2 cellular contexts compared by ENCODE assay signal in the genomic region with DNA sequence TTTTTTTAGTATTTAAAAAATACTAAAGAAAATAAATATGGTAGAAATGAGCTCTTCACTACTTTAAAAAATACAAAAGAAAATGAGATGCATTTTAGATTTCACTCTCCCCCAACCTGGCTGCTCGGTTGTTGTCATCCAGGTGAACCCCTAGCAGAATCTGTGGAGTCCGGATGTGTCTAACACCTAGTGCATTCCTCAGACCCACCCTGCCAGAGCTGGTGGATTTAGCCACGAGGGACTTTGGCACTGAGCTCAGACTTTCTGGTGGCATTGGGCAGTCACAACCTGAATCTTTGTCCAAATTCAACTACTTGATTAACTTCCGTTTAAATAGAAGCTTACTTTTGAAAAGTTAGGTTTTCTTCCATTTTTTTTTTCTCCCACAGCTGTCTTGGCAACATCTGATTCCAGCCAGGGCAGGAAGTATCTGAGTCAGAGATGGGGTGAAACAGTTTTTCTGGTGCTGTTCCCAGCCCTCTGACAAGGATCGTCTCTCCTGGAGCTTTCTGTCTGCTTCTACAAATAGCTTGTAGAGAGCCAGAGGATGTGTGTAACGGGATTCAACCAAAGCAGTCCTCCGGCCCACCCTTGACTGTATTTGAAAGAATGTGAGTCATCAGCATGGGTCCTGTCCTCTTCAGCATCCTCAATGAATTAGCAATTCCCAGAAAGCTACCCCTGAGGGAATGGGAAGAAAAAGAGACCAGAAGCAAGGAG.
TF ChIP-seq lines count a peak whose summit lies in the region.

No MANE protein-coding gene starts in this region.

TF ChIP-seq in IMR-90, 13 proteins besides CTCF, POLR2A, EP300 and RAD21:
- no peak for TF ChIP-seq MAFK (IDR thresholded peaks at IDR 0.05; ENCODE audit: low read depth, low read length)
- no peak for TF ChIP-seq BHLHE40 (IDR thresholded peaks at IDR 0.05; ENCODE audit: low read depth, low read length)
- no peak for TF ChIP-seq NFE2L2 (IDR thresholded peaks at IDR 0.05; ENCODE audit: low read depth, low read length)
- no peak for TF ChIP-seq ELK1 (IDR thresholded peaks at IDR 0.05; ENCODE audit: borderline replicate concordance, low read depth, low read length)
- TF ChIP-seq CHD1 (IDR thresholded peaks at IDR 0.05; ENCODE audit: low read depth, low read length): no peak
- TF ChIP-seq MXI1 (IDR thresholded peaks at IDR 0.05; ENCODE audit: borderline replicate concordance, low read depth, low read length): no peak
- TF ChIP-seq RFX5 (IDR thresholded peaks at IDR 0.05; ENCODE audit: low read depth, low read length): no peak

TF ChIP-seq in H1, 55 proteins besides CTCF, POLR2A, EP300 and RAD21:
- TF ChIP-seq KDM4A (IDR thresholded peaks at IDR 0.05; ENCODE audit: low read depth, low read length, severe bottlenecking): no peak
- TF ChIP-seq E2F6 (IDR thresholded peaks at IDR 0.05): no peak
- TF ChIP-seq BACH1 (IDR thresholded peaks at IDR 0.05; ENCODE audit: low read length): no peak
- no peak for TF ChIP-seq CBX5 (IDR thresholded peaks at IDR 0.05; ENCODE audit: low read depth, low read length)
- TF ChIP-seq KDM5A (IDR thresholded peaks at IDR 0.05; ENCODE audit: low read length): no peak
- no peak for TF ChIP-seq SAP30 (IDR thresholded peaks at IDR 0.05; ENCODE audit: insufficient read depth, insufficient replicate concordance, low read length)
- TF ChIP-seq, protein P1, sequence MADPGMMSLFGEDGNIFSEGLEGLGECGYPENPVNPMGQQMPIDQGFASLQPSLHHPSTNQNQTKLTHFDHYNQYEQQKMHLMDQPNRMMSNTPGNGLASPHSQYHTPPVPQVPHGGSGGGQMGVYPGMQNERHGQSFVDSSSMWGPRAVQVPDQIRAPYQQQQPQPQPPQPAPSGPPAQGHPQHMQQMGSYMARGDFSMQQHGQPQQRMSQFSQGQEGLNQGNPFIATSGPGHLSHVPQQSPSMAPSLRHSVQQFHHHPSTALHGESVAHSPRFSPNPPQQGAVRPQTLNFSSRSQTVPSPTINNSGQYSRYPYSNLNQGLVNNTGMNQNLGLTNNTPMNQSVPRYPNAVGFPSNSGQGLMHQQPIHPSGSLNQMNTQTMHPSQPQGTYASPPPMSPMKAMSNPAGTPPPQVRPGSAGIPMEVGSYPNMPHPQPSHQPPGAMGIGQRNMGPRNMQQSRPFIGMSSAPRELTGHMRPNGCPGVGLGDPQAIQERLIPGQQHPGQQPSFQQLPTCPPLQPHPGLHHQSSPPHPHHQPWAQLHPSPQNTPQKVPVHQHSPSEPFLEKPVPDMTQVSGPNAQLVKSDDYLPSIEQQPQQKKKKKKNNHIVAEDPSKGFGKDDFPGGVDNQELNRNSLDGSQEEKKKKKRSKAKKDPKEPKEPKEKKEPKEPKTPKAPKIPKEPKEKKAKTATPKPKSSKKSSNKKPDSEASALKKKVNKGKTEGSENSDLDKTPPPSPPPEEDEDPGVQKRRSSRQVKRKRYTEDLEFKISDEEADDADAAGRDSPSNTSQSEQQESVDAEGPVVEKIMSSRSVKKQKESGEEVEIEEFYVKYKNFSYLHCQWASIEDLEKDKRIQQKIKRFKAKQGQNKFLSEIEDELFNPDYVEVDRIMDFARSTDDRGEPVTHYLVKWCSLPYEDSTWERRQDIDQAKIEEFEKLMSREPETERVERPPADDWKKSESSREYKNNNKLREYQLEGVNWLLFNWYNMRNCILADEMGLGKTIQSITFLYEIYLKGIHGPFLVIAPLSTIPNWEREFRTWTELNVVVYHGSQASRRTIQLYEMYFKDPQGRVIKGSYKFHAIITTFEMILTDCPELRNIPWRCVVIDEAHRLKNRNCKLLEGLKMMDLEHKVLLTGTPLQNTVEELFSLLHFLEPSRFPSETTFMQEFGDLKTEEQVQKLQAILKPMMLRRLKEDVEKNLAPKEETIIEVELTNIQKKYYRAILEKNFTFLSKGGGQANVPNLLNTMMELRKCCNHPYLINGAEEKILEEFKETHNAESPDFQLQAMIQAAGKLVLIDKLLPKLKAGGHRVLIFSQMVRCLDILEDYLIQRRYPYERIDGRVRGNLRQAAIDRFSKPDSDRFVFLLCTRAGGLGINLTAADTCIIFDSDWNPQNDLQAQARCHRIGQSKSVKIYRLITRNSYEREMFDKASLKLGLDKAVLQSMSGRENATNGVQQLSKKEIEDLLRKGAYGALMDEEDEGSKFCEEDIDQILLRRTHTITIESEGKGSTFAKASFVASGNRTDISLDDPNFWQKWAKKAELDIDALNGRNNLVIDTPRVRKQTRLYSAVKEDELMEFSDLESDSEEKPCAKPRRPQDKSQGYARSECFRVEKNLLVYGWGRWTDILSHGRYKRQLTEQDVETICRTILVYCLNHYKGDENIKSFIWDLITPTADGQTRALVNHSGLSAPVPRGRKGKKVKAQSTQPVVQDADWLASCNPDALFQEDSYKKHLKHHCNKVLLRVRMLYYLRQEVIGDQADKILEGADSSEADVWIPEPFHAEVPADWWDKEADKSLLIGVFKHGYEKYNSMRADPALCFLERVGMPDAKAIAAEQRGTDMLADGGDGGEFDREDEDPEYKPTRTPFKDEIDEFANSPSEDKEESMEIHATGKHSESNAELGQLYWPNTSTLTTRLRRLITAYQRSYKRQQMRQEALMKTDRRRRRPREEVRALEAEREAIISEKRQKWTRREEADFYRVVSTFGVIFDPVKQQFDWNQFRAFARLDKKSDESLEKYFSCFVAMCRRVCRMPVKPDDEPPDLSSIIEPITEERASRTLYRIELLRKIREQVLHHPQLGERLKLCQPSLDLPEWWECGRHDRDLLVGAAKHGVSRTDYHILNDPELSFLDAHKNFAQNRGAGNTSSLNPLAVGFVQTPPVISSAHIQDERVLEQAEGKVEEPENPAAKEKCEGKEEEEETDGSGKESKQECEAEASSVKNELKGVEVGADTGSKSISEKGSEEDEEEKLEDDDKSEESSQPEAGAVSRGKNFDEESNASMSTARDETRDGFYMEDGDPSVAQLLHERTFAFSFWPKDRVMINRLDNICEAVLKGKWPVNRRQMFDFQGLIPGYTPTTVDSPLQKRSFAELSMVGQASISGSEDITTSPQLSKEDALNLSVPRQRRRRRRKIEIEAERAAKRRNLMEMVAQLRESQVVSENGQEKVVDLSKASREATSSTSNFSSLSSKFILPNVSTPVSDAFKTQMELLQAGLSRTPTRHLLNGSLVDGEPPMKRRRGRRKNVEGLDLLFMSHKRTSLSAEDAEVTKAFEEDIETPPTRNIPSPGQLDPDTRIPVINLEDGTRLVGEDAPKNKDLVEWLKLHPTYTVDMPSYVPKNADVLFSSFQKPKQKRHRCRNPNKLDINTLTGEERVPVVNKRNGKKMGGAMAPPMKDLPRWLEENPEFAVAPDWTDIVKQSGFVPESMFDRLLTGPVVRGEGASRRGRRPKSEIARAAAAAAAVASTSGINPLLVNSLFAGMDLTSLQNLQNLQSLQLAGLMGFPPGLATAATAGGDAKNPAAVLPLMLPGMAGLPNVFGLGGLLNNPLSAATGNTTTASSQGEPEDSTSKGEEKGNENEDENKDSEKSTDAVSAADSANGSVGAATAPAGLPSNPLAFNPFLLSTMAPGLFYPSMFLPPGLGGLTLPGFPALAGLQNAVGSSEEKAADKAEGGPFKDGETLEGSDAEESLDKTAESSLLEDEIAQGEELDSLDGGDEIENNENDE (IDR thresholded peaks at IDR 0.05; ENCODE audit: insufficient replicate concordance, low read length): no peak
- no peak for TF ChIP-seq TBP (IDR thresholded peaks at IDR 0.05; ENCODE audit: low read depth, low read length)
- no peak for TF ChIP-seq RFX5 (IDR thresholded peaks at IDR 0.05; ENCODE audit: borderline replicate concordance, low read depth, low read length)
- TF ChIP-seq FOSL1 (IDR thresholded peaks at IDR 0.05; ENCODE audit: insufficient read depth, low read depth, low read length): no peak
